In genomic region chr2:3644246-3644525, GRCh38 we compare ENCODE assay signal across 17 cellular contexts. TPM values are rescaled to one million over a fixed set of nuclear protein-coding genes. Genes with fewer than 3 reads are reported as not detected.
DNase-seq lines count a peak whose midpoint lies in the region; ATAC-seq and TF ChIP-seq lines count a peak whose summit lies in the region.
"Had no signal": no experiment of that assay in that cellular context is flagged by ENCODE, and none has a peak within 500 bp of the region (broad histone marks: within the 10 kb centered on the region; RNA-seq: fewer than 3 reads in every experiment).

No MANE protein-coding gene starts in this region.

- TF ChIP-seq POLR2A in gastroesophageal sphincter (IDR thresholded peaks at IDR 0.05) = no peak

- ATAC-seq in GM18502 (IDR thresholded peaks at IDR 0.05; ENCODE audit: poor library complexity, unreplicated experiment) (peak; percentile 72), GM19043 (IDR thresholded peaks at IDR 0.05; ENCODE audit: low read depth, unreplicated experiment) (peak; percentile 80), GM21786 (IDR thresholded peaks at IDR 0.05; ENCODE audit: unreplicated experiment) (peak; percentile 83), HG03159 (IDR thresholded peaks at IDR 0.05; ENCODE audit: unreplicated experiment) (peak; percentile 57), gastroesophageal sphincter (no peak)

- H3K27me3 ChIP-seq in HAP-1 (ENCODE audit: low read depth) = no peaks in the 10 kb centered on the region
- H3K27me3 ChIP-seq in gastroesophageal sphincter = no peaks in the 10 kb centered on the region
- H3K27me3 ChIP-seq: upper lobe of left lung had no signal

- H3K4me1 ChIP-seq in HAP-1 (no peaks in the 10 kb centered on the region), gastroesophageal sphincter (no peaks in the 10 kb centered on the region)
- H3K4me1 ChIP-seq: esophagus squamous epithelium, left ventricle myocardium inferior, upper lobe of left lung had no signal

- no peak for DNase-seq in activated CD4-positive, CD25-positive, alpha-beta regulatory T cell treated with anti-CD3 and anti-CD28 coated beads, Interleukin-2, amount 50 U/mL, for 72 hours
- DNase-seq in HAP-1 (ENCODE audit: low spot score in 2 of 2) (no peak), NCI-H2107 treated with DMSO at 0.1 percent for 48 hours (lab: John Stamatoyannopoulos, UW; ENCODE audit: unreplicated experiment) (no peak)
- DNase-seq: activated CD4-positive, alpha-beta T cell treated with anti-CD3 and anti-CD28 coated beads, Interleukin-2, amount 50 U/mL, for 4 hours; anterior cingulate cortex; esophagus squamous epithelium; hypothalamus; left ventricle myocardium inferior; naive B cell; NCI-H1105 treated with DMSO at 0.1 percent for 48 hours; NCI-H774 had no signal

- TF ChIP-seq CTCF in gastroesophageal sphincter (IDR thresholded peaks at IDR 0.05) = no peak

- no peak overlapping the region for H3K4me3 ChIP-seq in HAP-1
- no peak overlapping the region for H3K4me3 ChIP-seq in gastroesophageal sphincter
- H3K4me3 ChIP-seq: esophagus squamous epithelium, left ventricle myocardium inferior, upper lobe of left lung had no signal

- H3K27ac ChIP-seq in gastroesophageal sphincter = no peak overlapping the region
- H3K27ac ChIP-seq: esophagus squamous epithelium, left ventricle myocardium inferior, upper lobe of left lung had no signal

- in situ Hi-C loops in HAP-1 (cut with MboI; ENCODE audit: low sequenced_read_pairs) = no loop called here

- H3K36me3 ChIP-seq in HAP-1 (replicated peaks) (no peaks in the 10 kb centered on the region), gastroesophageal sphincter (no peaks in the 10 kb centered on the region)
- H3K36me3 ChIP-seq: esophagus squamous epithelium, left ventricle myocardium inferior, upper lobe of left lung had no signal

- TF ChIP-seq EP300 in gastroesophageal sphincter (IDR thresholded peaks at IDR 0.05) = no peak

- H3K9me3 ChIP-seq in HAP-1 (no peaks in the 10 kb centered on the region), gastroesophageal sphincter (no peaks in the 10 kb centered on the region)
- H3K9me3 ChIP-seq: esophagus squamous epithelium, left ventricle myocardium inferior, upper lobe of left lung had no signal

RNA-seq across cellular contexts. Expression of gene ALLC, which starts 13.8 kb away (rescaled TPM):
- not detected for total RNA-seq in gastroesophageal sphincter
- total RNA-seq: esophagus squamous epithelium, left ventricle myocardium inferior, upper lobe of left lung had no signal

RNA-seq across cellular contexts. Expression of gene COLEC11, which starts 49.3 kb away (rescaled TPM):
- 1 to 10 TPM in 3 of 4 donors, under 1 TPM in 1; 0.57 to 5.0 (median 3.1) TPM for total RNA-seq in gastroesophageal sphincter

RNA-seq across cellular contexts. Expression of gene DCDC2C, which starts 59.2 kb away (rescaled TPM):
- total RNA-seq in gastroesophageal sphincter = 1 to 10 TPM in 1 of 4 donors, under 1 TPM in 1, not detected in 2; 0.19 to 4.0 TPM
- total RNA-seq: esophagus squamous epithelium, left ventricle myocardium inferior, upper lobe of left lung had no signal
